Comparison of ENCODE assay signal across 7 cellular contexts in the genomic region with DNA sequence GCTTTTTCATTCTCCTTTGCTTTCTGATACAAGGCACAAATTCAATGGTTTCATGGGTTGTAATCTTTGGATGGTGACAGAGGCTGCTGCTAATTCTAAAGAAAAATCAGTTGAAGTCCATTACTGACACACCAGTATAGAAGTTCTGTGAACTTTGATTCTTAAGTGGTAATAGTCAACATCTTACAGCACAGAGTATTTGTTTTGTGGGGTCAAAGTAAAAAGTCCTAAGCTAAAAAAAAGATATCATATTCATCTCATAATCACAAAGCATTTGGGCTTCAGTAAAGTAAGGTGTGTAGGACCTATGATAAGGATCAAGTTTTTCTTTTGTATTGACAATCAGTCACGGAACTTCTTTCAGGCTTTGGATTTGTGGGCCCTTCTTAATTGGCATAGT. TPM values are rescaled to one million over a fixed set of nuclear protein-coding genes. Genes with fewer than 3 reads are reported as not detected.
DNase-seq lines count a peak whose midpoint lies in the region; ATAC-seq and TF ChIP-seq lines count a peak whose summit lies in the region.

No MANE protein-coding gene starts in this region.

- no peaks in the 10 kb centered on the region for H4K20me1 ChIP-seq in HCT116 (ENCODE audit: insufficient read depth)

- H3K27me3 ChIP-seq in HCT116 (ENCODE audit: insufficient read depth, low read length) (no peaks in the 10 kb centered on the region), iPS-20b (ENCODE audit: insufficient read depth, low read length) (no peaks in the 10 kb centered on the region)

- intact Hi-C loops in HCT116 (cut with micrococcal nuclease) = loop anchor here (5.0 to 10.0 kb wide), 2 partner anchors 477 to 1369 kb away; partner anchors contain the start of gene MRPL3
- intact Hi-C loops in activated B cell treated with CpG ODN at 0.5 μM for 24 hours (cut with micrococcal nuclease) = loop anchor here (5.0 kb wide), 1 partner anchor 913 kb away; no protein-coding TSS in a partner anchor

- H3K4me3 Mint-ChIP-seq in activated B cell treated with CpG ODN at 0.5 μM for 24 hours = peak overlapping the region; percentile 96
- peak overlapping the region; percentile 88 for H3K4me3 Mint-ChIP-seq in stimulated activated effector memory CD8-positive, alpha-beta T cell treated with anti-CD3 and anti-CD28 coated beads, Interleukin-12 subunit alpha, Interleukin-12 subunit beta, amount 100 ng/mL, for 72 hours

- no peaks in the 10 kb centered on the region for H3K36me3 ChIP-seq in HCT116 (ENCODE audit: control insufficient read depth in 1 of 2, insufficient read depth in 2 of 2, low read length in 2 of 2)
- H3K36me3 ChIP-seq in iPS-20b (ENCODE audit: insufficient read depth, low read depth, low read length) = peaks cover 21% of the 10 kb centered on the region; the same call in 1 of the 2 replicates

- H3K79me2 ChIP-seq in HCT116 (ENCODE audit: insufficient read depth, low read length) = no peaks in the 10 kb centered on the region

- H3K27ac Mint-ChIP-seq in activated B cell treated with CpG ODN at 0.5 μM for 24 hours = peak overlapping the region; percentile 97
- H3K27ac Mint-ChIP-seq in stimulated activated effector memory CD8-positive, alpha-beta T cell treated with anti-CD3 and anti-CD28 coated beads, Interleukin-12 subunit alpha, Interleukin-12 subunit beta, amount 100 ng/mL, for 72 hours = peak overlapping the region; percentile 97

- TF ChIP-seq CTCF in HCT116 (IDR thresholded peaks at IDR 0.05 in 2 of 3, conservative IDR thresholded peaks at IDR 0.05 in 1 of 3; ENCODE audit: borderline replicate concordance in 1 of 3, insufficient read depth in 1 of 3, low read depth in 2 of 3, low read length in 2 of 3) = no peak
- no peak for TF ChIP-seq CTCF in activated B cell treated with CpG ODN at 0.5 μM for 24 hours (IDR thresholded peaks at IDR 0.05)

- ATAC-seq in HCT116 = no peak
- no peak for ATAC-seq in activated B cell treated with CpG ODN at 0.5 μM for 24 hours (ENCODE audit: low read depth)
- ATAC-seq in stimulated activated effector memory CD8-positive, alpha-beta T cell treated with anti-CD3 and anti-CD28 coated beads, Interleukin-12 subunit alpha, Interleukin-12 subunit beta, amount 100 ng/mL, for 72 hours = no peak
- no peak for ATAC-seq in activated CD4-positive, CD25-positive, alpha-beta regulatory T cell treated with anti-CD3 and anti-CD28 coated beads, Interleukin-2, amount 50 U/mL, for 24 hours
- no peak for ATAC-seq in HG02938 (IDR thresholded peaks at IDR 0.05; ENCODE audit: unreplicated experiment)

- H2AFZ ChIP-seq in HCT116 (ENCODE audit: low read depth, low read length, poor library complexity, severe bottlenecking) = no peak overlapping the region

- no peaks in the 10 kb centered on the region for H3K27me3 Mint-ChIP-seq in activated B cell treated with CpG ODN at 0.5 μM for 24 hours

- POLR2A ChIA-PET in HCT116 (lab: Charles Lee) (no interaction called here), activated B cell treated with CpG ODN at 0.5 μM for 24 hours (lab: Charles Lee) (interaction anchor here (1.3 to 2.6 kb wide), 5 partner anchors 10 to 1392 kb away, joined by 3 to 33 read pairs (median 8); partner anchors contain the start of genes ATP2C1, DNAJC13 and NUDT16)

- no peaks in the 10 kb centered on the region for H3K9me3 ChIP-seq in HCT116 (ENCODE audit: control insufficient read depth in 1 of 2, insufficient read depth in 1 of 2, low read depth in 1 of 2, low read length in 2 of 2)
- no peaks in the 10 kb centered on the region for H3K9me3 ChIP-seq in iPS-20b (ENCODE audit: insufficient read depth, low read depth, low read length)

- H3K4me2 ChIP-seq in HCT116 (ENCODE audit: low read length) = peak overlapping the region; percentile 92

- no peak for DNase-seq in HCT116 (ENCODE audit: low read depth, low spot score)
- DNase-seq in activated B cell treated with CpG ODN at 0.5 μM for 24 hours = no peak
- DNase-seq in stimulated activated effector memory CD8-positive, alpha-beta T cell treated with anti-CD3 and anti-CD28 coated beads, Interleukin-12 subunit alpha, Interleukin-12 subunit beta, amount 100 ng/mL, for 72 hours (ENCODE audit: low spot score in 2 of 2) = no peak
- no peak for DNase-seq in NCI-H510A (lab: John Stamatoyannopoulos, UW)

- H3K27ac ChIP-seq in HCT116 (ENCODE audit: low read depth, low read length) (no peak overlapping the region), iPS-20b (ENCODE audit: low read length) (no peak overlapping the region)

- H3K4me1 ChIP-seq in HCT116 (ENCODE audit: control insufficient read depth in 1 of 2, insufficient read depth in 2 of 2, low read length in 2 of 2) (peaks cover 11 to 16% of the 10 kb centered on the region in 2 experiments; a peak in 3 of 4 replicates), iPS-20b (ENCODE audit: insufficient read depth, low read length) (no peaks in the 10 kb centered on the region)

- no peak for TF ChIP-seq POLR2A in HCT116 (IDR thresholded peaks at IDR 0.05; ENCODE audit: borderline replicate concordance, extremely low read depth, insufficient read depth, insufficient read length)

- RAD21 ChIA-PET in HCT116 (lab: Charles Lee; ENCODE audit: low non-redundant PET in 1 of 2, low total read pairs in 2 of 2, uncharacterized antibody in 2 of 2, unreplicated experiment in 2 of 2) = no interaction called here

- peaks cover 42% of the 10 kb centered on the region for H3K36me3 Mint-ChIP-seq in activated B cell treated with CpG ODN at 0.5 μM for 24 hours (ENCODE audit: low read depth)
- H3K36me3 Mint-ChIP-seq in stimulated activated effector memory CD8-positive, alpha-beta T cell treated with anti-CD3 and anti-CD28 coated beads, Interleukin-12 subunit alpha, Interleukin-12 subunit beta, amount 100 ng/mL, for 72 hours = peaks cover 23% of the 10 kb centered on the region

- no peak for TF ChIP-seq RAD21 in HCT116 (IDR thresholded peaks at IDR 0.05; ENCODE audit: low read depth)

- no TSS peak for BruUV-seq in HCT116 (replicated peaks; lab: Mats Ljungman, UMichigan)

- peak overlapping the region in 1 of 2 experiments; percentile 64; a peak in 1 of 4 replicates for H3K4me3 ChIP-seq in HCT116 (replicated peaks in 1 of 2; ENCODE audit: low read depth in 1 of 2, low read length in 2 of 2)
- H3K4me3 ChIP-seq in iPS-20b (ENCODE audit: low read length) = peak overlapping the region; percentile 87

- no peaks in the 10 kb centered on the region for H3K9me2 ChIP-seq in HCT116 (ENCODE audit: insufficient read depth)

- CTCF ChIA-PET in HCT116 (lab: Charles Lee) (no interaction called here), activated B cell treated with CpG ODN at 0.5 μM for 24 hours (lab: Charles Lee) (interaction anchor here (2.6 kb wide), 1 partner anchor 132 kb away, joined by 6 read pairs; the partner anchor contains the start of gene ATP2C1)

- peaks cover 63% of the 10 kb centered on the region for H3K4me1 Mint-ChIP-seq in activated B cell treated with CpG ODN at 0.5 μM for 24 hours
- peaks cover 38% of the 10 kb centered on the region for H3K4me1 Mint-ChIP-seq in stimulated activated effector memory CD8-positive, alpha-beta T cell treated with anti-CD3 and anti-CD28 coated beads, Interleukin-12 subunit alpha, Interleukin-12 subunit beta, amount 100 ng/mL, for 72 hours

- H3K9me3 Mint-ChIP-seq in activated B cell treated with CpG ODN at 0.5 μM for 24 hours = no peaks in the 10 kb centered on the region
- H3K9me3 Mint-ChIP-seq in stimulated activated effector memory CD8-positive, alpha-beta T cell treated with anti-CD3 and anti-CD28 coated beads, Interleukin-12 subunit alpha, Interleukin-12 subunit beta, amount 100 ng/mL, for 72 hours = no peaks in the 10 kb centered on the region

- H3K9ac ChIP-seq in HCT116 (ENCODE audit: low read length) = no peak overlapping the region
- H3K9ac ChIP-seq in iPS-20b (ENCODE audit: low read depth, low read length) = peak overlapping the region; percentile 84; the same call in 1 of the 2 replicates

TF ChIP-seq in HCT116, 20 proteins besides CTCF, POLR2A, EP300 and RAD21 (continues in another document):
- TF ChIP-seq TCF7L2 (IDR thresholded peaks at IDR 0.05; ENCODE audit: borderline replicate concordance, extremely low read depth, insufficient read depth, insufficient read length) (no peak), ZBTB33 (IDR thresholded peaks at IDR 0.05; ENCODE audit: extremely low read depth, insufficient replicate concordance, low read length) (no peak), SRF (IDR thresholded peaks at IDR 0.05; ENCODE audit: low read depth) (no peak), FOSL1 (IDR thresholded peaks at IDR 0.05; ENCODE audit: low read depth) (no peak), EZH2phosphoT487 (IDR thresholded peaks at IDR 0.05; ENCODE audit: borderline replicate concordance) (no peak), CBX3 (IDR thresholded peaks at IDR 0.05; ENCODE audit: low read depth) (no peak), CEBPB (IDR thresholded peaks at IDR 0.05; ENCODE audit: low read depth) (no peak), ZNF274 (IDR thresholded peaks at IDR 0.05; ENCODE audit: low read depth, low read length) (no peak), ATF3 (IDR thresholded peaks at IDR 0.05) (no peak)
- TF ChIP-seq, protein P1, sequence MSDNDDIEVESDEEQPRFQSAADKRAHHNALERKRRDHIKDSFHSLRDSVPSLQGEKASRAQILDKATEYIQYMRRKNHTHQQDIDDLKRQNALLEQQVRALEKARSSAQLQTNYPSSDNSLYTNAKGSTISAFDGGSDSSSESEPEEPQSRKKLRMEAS (IDR thresholded peaks at IDR 0.05) = no peak

RNA-seq across cellular contexts. Expression of gene ASTE1, which starts 1.1 kb away (rescaled TPM):
- total RNA-seq in HCT116 (2021; ENCODE audit: unreplicated experiment) = 2.4 TPM
- polyA plus RNA-seq in HCT116 (2012) = 1.6 and 2.2 TPM in 2 replicates
- total RNA-seq in activated B cell treated with CpG ODN at 0.5 μM for 24 hours = 15.6 and 16.9 TPM in 2 replicates

RNA-seq across cellular contexts. Expression of gene NEK11, which starts 1.2 kb away (rescaled TPM):
- total RNA-seq in HCT116 (2021; ENCODE audit: unreplicated experiment) = 3.1 TPM
- 0.47 TPM in 2 replicates for polyA plus RNA-seq in HCT116 (2012)
- 1.5 and 1.9 TPM in 2 replicates for total RNA-seq in activated B cell treated with CpG ODN at 0.5 μM for 24 hours
